9 cellular contexts compared by ENCODE assay signal in genomic region chr11:100930185-100930778, GRCh38.
DNase-seq lines count a peak whose midpoint lies in the region; ATAC-seq, FAIRE-seq and TF ChIP-seq lines count a peak whose summit lies in the region.
"Had no signal": no experiment of that assay in that cellular context is flagged by ENCODE, and none has a peak within 500 bp of the region (broad histone marks: within the 10 kb centered on the region; RNA-seq: fewer than 3 reads in every experiment).

No MANE protein-coding gene starts in this region.

- 41% methylated on average over 5 of the region's 5 CpGs for WGBS in A549 (ENCODE audit: missing lambda C conversion rate)
- WGBS in liver, result 40% methylated on average over 5 of the region's 5 CpGs

- H3K36me3 ChIP-seq in liver (ENCODE audit: control insufficient read depth in 4 of 4, insufficient read depth in 3 of 4, low read depth in 1 of 4, low read length in 3 of 4), result no peaks in the 10 kb centered on the region

- TF ChIP-seq RAD21 in A549 (conservative IDR thresholded peaks at IDR 0.05 in 1 of 2, IDR thresholded peaks at IDR 0.05 in 1 of 2), result peak; percentile 69 to 72
- peak; percentile 81 to 82 for TF ChIP-seq RAD21 in liver (IDR thresholded peaks at IDR 0.05)

- peak; percentile 69 for TF ChIP-seq CTCF in A549 (IDR thresholded peaks at IDR 0.05)
- peak; percentile 92 for TF ChIP-seq CTCF in chondrocyte (IDR thresholded peaks at IDR 0.05)
- peak; percentile 68 for TF ChIP-seq CTCF in liver (IDR thresholded peaks at IDR 0.05; ENCODE audit: low read depth, low read length, missing input control)

- CTCF ChIA-PET in A549 (lab: Yijun Ruan, JAX), result interaction anchor here (0.6 to 2.4 kb wide), 13 partner anchors 12 to 360 kb away, joined by 3 to 10 read pairs (median 3); no protein-coding TSS in a partner anchor

- no peaks in the 10 kb centered on the region for H3K9me3 ChIP-seq in A549
- no peaks in the 10 kb centered on the region for H3K9me3 ChIP-seq in liver (ENCODE audit: control insufficient read depth in 4 of 4, low read length in 3 of 4)

- H3K9me3 Mint-ChIP-seq in chondrocyte (ENCODE audit: low read depth), result no peaks in the 10 kb centered on the region
- H3K9me3 Mint-ChIP-seq: activated naive CD8-positive, alpha-beta T cell treated with anti-CD3 and anti-CD28 coated beads, Interleukin-2, amount 10 ng/mL, durations not matched to agents 7 days and 5 days had no signal

- H3K27me3 ChIP-seq in liver (ENCODE audit: control insufficient read depth in 4 of 4, insufficient read depth in 4 of 4, low read length in 3 of 4), result no peaks in the 10 kb centered on the region

- no peak overlapping the region for H3K4me3 Mint-ChIP-seq in chondrocyte (ENCODE audit: unreplicated experiment)
- H3K4me3 Mint-ChIP-seq: activated naive CD8-positive, alpha-beta T cell treated with anti-CD3 and anti-CD28 coated beads, Interleukin-2, amount 10 ng/mL, durations not matched to agents 7 days and 5 days had no signal

- no peaks in the 10 kb centered on the region for H3K27me3 Mint-ChIP-seq in chondrocyte (ENCODE audit: low read depth)
- H3K27me3 Mint-ChIP-seq: activated naive CD8-positive, alpha-beta T cell treated with anti-CD3 and anti-CD28 coated beads, Interleukin-2, amount 10 ng/mL, durations not matched to agents 7 days and 5 days had no signal

- no peak for TF ChIP-seq POLR2A in A549 (IDR thresholded peaks at IDR 0.05; ENCODE audit: low read length)

- no peak for TF ChIP-seq EP300 in A549 (IDR thresholded peaks at IDR 0.05)

- H3K4me3 ChIP-seq in A549, result no peak overlapping the region
- H3K4me3 ChIP-seq in liver (ENCODE audit: low read depth in 1 of 3, low read length in 3 of 3), result no peak overlapping the region

- H3K4me1 Mint-ChIP-seq in chondrocyte (ENCODE audit: low read depth), result peaks cover 22% of the 10 kb centered on the region
- H3K4me1 Mint-ChIP-seq: activated naive CD8-positive, alpha-beta T cell treated with anti-CD3 and anti-CD28 coated beads, Interleukin-2, amount 10 ng/mL, durations not matched to agents 7 days and 5 days had no signal

- no peak overlapping the region for H3K27ac Mint-ChIP-seq in chondrocyte (ENCODE audit: unreplicated experiment)
- H3K27ac Mint-ChIP-seq: activated naive CD8-positive, alpha-beta T cell treated with anti-CD3 and anti-CD28 coated beads, Interleukin-2, amount 10 ng/mL, durations not matched to agents 7 days and 5 days had no signal

- FAIRE-seq in A549 (lab: Jason Lieb, UNC) (no peak), GM19239 (lab: Jason Lieb, UNC) (peak; percentile 91)

- POLR2A ChIA-PET in A549 (lab: Yijun Ruan, JAX), result no interaction called here

- DNase-seq in A549 (ENCODE audit: low read depth in 1 of 2, low spot score in 1 of 2) (peak; percentile 25 to 55), GM19239 (ENCODE audit: insufficient read length, low spot score) (no peak), NCI-H69 (lab: John Stamatoyannopoulos, UW) (peak; percentile 76), chondrocyte (ENCODE audit: low spot score) (no peak), DMS79 treated with DMSO at 0.1 percent for 48 hours (lab: John Stamatoyannopoulos, UW) (no peak)
- no peak for DNase-seq in activated naive CD4-positive, alpha-beta T cell treated with anti-CD3 and anti-CD28 coated beads, Interleukin-2, amount 50 U/mL, for 16 hours
- no peak for DNase-seq in activated CD8-positive, alpha-beta memory T cell treated with anti-CD3 and anti-CD28 coated beads for 24 hours
- DNase-seq: activated naive CD8-positive, alpha-beta T cell treated with anti-CD3 and anti-CD28 coated beads, Interleukin-2, amount 10 ng/mL, durations not matched to agents 7 days and 5 days had no signal

- H3K4me2 ChIP-seq in A549, result no peak overlapping the region

- ATAC-seq in A549, result peak; percentile 47 to 74; a peak in 3 of 6 replicates

- H3K36me3 Mint-ChIP-seq in chondrocyte (ENCODE audit: low read depth), result no peaks in the 10 kb centered on the region
- H3K36me3 Mint-ChIP-seq: activated naive CD8-positive, alpha-beta T cell treated with anti-CD3 and anti-CD28 coated beads, Interleukin-2, amount 10 ng/mL, durations not matched to agents 7 days and 5 days had no signal

- H3K9ac ChIP-seq in liver (ENCODE audit: low read depth in 1 of 2, low read length in 2 of 2), result no peak overlapping the region

- H3K27ac ChIP-seq in A549 (no peak overlapping the region), liver (ENCODE audit: low read depth in 1 of 2, low read length in 2 of 2) (no peak overlapping the region)

- H3K4me1 ChIP-seq in A549 (peaks cover 5% of the 10 kb centered on the region; the same call in 2 of the 3 replicates), liver (ENCODE audit: control insufficient read depth in 4 of 4, insufficient read depth in 4 of 4, low read length in 3 of 4) (no peaks in the 10 kb centered on the region)

TF ChIP-seq in A549, 52 proteins besides CTCF, POLR2A, EP300 and RAD21:
- TF ChIP-seq TP53 (CRISPR knock-in tag; IDR thresholded peaks at IDR 0.05) (no peak), SMC3 (IDR thresholded peaks at IDR 0.05) (peak; percentile 57), CEBPB (IDR thresholded peaks at IDR 0.05) (0 out of 4 replicates have a peak, but pooled peaks of 1 of the 2 experiments have one; percentile 10), RFX5 (IDR thresholded peaks at IDR 0.05) (no peak)

TF ChIP-seq in liver, 16 proteins besides CTCF, POLR2A, EP300 and RAD21:
- TF ChIP-seq ZBTB33 (IDR thresholded peaks at IDR 0.05) (no peak), REST (IDR thresholded peaks at IDR 0.05) (no peak), ATF3 (IDR thresholded peaks at IDR 0.05) (no peak), FOXA2 (IDR thresholded peaks at IDR 0.05) (no peak), MAX (IDR thresholded peaks at IDR 0.05) (no peak), GABPA (IDR thresholded peaks at IDR 0.05 in 1 of 2, conservative IDR thresholded peaks at IDR 0.05 in 1 of 2) (no peak), JUND (IDR thresholded peaks at IDR 0.05) (no peak), TAF1 (conservative IDR thresholded peaks at IDR 0.05) (no peak), RXRA (IDR thresholded peaks at IDR 0.05) (no peak), SP1 (IDR thresholded peaks at IDR 0.05) (no peak), EGR1 (IDR thresholded peaks at IDR 0.05; ENCODE audit: low read depth in 2 of 2) (no peak), NR2F2 (IDR thresholded peaks at IDR 0.05) (no peak), YY1 (IDR thresholded peaks at IDR 0.05) (no peak), HNF4A (conservative IDR thresholded peaks at IDR 0.05) (no peak), FOXA1 (IDR thresholded peaks at IDR 0.05) (no peak), HNF4G (IDR thresholded peaks at IDR 0.05) (no peak)
TF ChIP-seq in liver: peak in this region for 0.

Comparison
In these comparisons a context has a peak if more than half of its experiments do, and no peak if none do; other contexts are left out.
1. DNase-seq: peak in A549 (2 of 2) and NCI-H69 (single experiment); none in GM19239 (single experiment), chondrocyte (single experiment), DMS79 treated with DMSO at 0.1 percent for 48 hours (single experiment), activated naive CD4-positive, alpha-beta T cell treated with anti-CD3 and anti-CD28 coated beads, Interleukin-2, amount 50 U/mL, for 16 hours (single experiment) and activated CD8-positive, alpha-beta memory T cell treated with anti-CD3 and anti-CD28 coated beads for 24 hours (single experiment).
2. Peak in every context shown above with its lines, with median percentiles within 50 percentile points of each other: CTCF ChIP-seq.